Comparison of ENCODE assay signal across 13 cellular contexts in the genomic region with DNA sequence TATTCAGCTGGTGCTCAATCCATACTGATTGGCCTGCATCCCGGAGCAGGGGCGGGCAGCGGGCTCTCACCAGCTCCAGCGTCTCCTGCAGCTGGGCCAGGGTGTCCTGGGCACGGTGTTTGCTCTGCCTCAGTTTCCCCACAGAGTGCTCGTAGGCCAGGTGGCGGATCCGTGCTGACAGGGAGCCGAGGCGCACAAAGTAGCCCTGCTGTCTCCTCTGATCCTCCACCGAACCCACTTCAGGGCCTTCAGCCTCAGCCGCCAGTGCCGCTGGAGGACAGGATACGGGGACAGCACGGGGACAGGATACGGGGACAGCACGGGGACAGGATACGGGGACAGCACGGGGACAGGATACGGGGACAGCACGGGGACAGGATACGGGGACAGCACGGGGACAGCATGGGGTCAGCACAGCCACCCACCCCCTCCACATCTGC. TPM values are rescaled to one million over a fixed set of nuclear protein-coding genes. Genes with fewer than 3 reads are reported as not detected.
"Had no signal": no experiment of that assay in that cellular context is flagged by ENCODE, and none has a peak within 500 bp of the region (broad histone marks: within the 10 kb centered on the region; RNA-seq: fewer than 3 reads in every experiment).

No MANE protein-coding gene starts in this region.

- H3K4me2 ChIP-seq: KMS-11 had no signal

- H3K27ac ChIP-seq: HL-60, KMS-11, RWPE1 had no signal

- FAIRE-seq: HTR-8/SVneo had no signal

- DNase-seq: IMR-90, NCI-H187, NCI-H2029, NCI-H2081 treated with DMSO at 0.1 percent for 48 hours, NCI-H446 treated with DMSO at 0.1 percent for 48 hours, NCI-H526 treated with DMSO at 0.1 percent for 48 hours, NCI-H748 treated with DMSO at 0.1 percent for 48 hours had no signal

- H3K9ac ChIP-seq: KMS-11 had no signal

RNA-seq across cellular contexts. Expression of gene PLIN5, which starts 9.4 kb away (rescaled TPM):
- total RNA-seq: IMR-90, M059J, SK-MEL-5 had no signal
- polyA plus RNA-seq: IMR-90 had no signal

RNA-seq across cellular contexts. Expression of gene LRG1, which starts 14.3 kb away (rescaled TPM):
- total RNA-seq: IMR-90 had no signal
- polyA plus RNA-seq: IMR-90 had no signal
